Comparison of ENCODE assay signal across 2 cellular contexts in the genomic region with DNA sequence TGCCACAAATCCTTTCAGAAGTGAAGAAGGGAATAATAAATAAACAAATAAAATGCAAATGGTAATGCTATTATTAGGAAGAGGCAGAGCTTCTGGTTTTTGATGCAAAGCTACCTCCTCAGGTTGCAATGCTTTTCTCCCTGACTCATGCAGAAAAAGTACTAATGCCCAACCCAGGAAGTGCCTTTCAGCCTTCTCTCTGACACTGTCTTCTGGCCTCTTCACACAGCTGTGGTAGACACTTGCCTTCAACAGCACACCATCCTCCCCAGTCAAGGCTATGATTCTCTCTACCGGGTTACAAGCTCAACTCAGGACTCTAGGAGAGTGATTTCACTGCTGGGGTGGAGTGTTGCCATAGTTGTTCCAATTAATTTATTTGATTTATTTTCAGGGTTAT.
TF ChIP-seq lines count a peak whose summit lies in the region.

No MANE protein-coding gene starts in this region.

TF ChIP-seq in IMR-90, 13 proteins besides CTCF, POLR2A, EP300 and RAD21:
- 0 out of 2 replicates have a peak, but pooled peaks have one; percentile 3 for TF ChIP-seq CEBPB (IDR thresholded peaks at IDR 0.05; ENCODE audit: low read depth, low read length)
- TF ChIP-seq BHLHE40 (IDR thresholded peaks at IDR 0.05; ENCODE audit: low read depth, low read length), result no peak
- TF ChIP-seq MXI1 (IDR thresholded peaks at IDR 0.05; ENCODE audit: borderline replicate concordance, low read depth, low read length), result no peak

TF ChIP-seq in GM12878, 131 proteins besides CTCF, POLR2A, EP300 and RAD21:
- TF ChIP-seq MLLT1 (IDR thresholded peaks at IDR 0.05) (no peak), RFX5 (IDR thresholded peaks at IDR 0.05; ENCODE audit: low read depth, low read length) (no peak), NBN (IDR thresholded peaks at IDR 0.05) (no peak), CBFB (IDR thresholded peaks at IDR 0.05; ENCODE audit: low read depth) (no peak), POLR2AphosphoS2 (IDR thresholded peaks at IDR 0.05; ENCODE audit: low read depth, low read length) (no peak), MYC (IDR thresholded peaks at IDR 0.05; ENCODE audit: insufficient read depth, insufficient read length, insufficient replicate concordance, low read length, severe bottlenecking) (no peak), IRF4 (IDR thresholded peaks at IDR 0.05; ENCODE audit: low read depth, low read length) (no peak), NRF1 (conservative IDR thresholded peaks at IDR 0.05; ENCODE audit: low read depth, low read length) (no peak), USF2 (IDR thresholded peaks at IDR 0.05; ENCODE audit: borderline replicate concordance, low read depth, low read length) (no peak), CBX5 (IDR thresholded peaks at IDR 0.05; ENCODE audit: low read depth) (no peak), RUNX3 (IDR thresholded peaks at IDR 0.05; ENCODE audit: low read length) (no peak)
- TF ChIP-seq, protein P1, sequence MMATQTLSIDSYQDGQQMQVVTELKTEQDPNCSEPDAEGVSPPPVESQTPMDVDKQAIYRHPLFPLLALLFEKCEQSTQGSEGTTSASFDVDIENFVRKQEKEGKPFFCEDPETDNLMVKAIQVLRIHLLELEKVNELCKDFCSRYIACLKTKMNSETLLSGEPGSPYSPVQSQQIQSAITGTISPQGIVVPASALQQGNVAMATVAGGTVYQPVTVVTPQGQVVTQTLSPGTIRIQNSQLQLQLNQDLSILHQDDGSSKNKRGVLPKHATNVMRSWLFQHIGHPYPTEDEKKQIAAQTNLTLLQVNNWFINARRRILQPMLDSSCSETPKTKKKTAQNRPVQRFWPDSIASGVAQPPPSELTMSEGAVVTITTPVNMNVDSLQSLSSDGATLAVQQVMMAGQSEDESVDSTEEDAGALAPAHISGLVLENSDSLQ (IDR thresholded peaks at IDR 0.05), result no peak
